Comparison of ENCODE assay signal across 11 cellular contexts in the genomic region with DNA sequence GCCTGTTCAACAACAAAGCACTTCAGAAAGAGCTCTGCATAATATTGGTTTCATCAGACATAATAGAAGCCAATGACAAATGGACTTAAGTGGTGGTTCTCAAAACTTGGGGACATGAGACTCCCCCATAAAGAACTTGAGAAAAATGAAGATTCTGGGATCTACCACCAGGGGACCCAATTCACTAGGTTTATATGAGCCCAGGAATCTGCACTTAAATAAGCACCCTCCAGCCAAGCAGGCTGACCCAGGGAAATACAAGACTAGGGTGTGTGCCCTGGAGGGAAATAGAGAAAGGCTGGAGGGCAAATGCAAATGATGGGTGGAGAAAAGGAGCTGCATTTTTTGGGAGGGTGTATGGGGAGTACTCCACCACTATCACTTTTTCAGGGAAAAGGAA. TPM values are rescaled to one million over a fixed set of nuclear protein-coding genes. Genes with fewer than 3 reads are reported as not detected.
DNase-seq lines count a peak whose midpoint lies in the region; ATAC-seq and TF ChIP-seq lines count a peak whose summit lies in the region.
"Had no signal": no experiment of that assay in that cellular context is flagged by ENCODE, and none has a peak within 500 bp of the region (broad histone marks: within the 10 kb centered on the region; RNA-seq: fewer than 3 reads in every experiment).

No MANE protein-coding gene starts in this region.

- no peaks in the 10 kb centered on the region for H3K36me3 Mint-ChIP-seq in activated CD8-positive, alpha-beta T cell treated with anti-CD3 and anti-CD28 coated beads for 36 hours (ENCODE audit: low read depth)
- H3K36me3 Mint-ChIP-seq in activated CD8-positive, alpha-beta T cell treated with anti-CD3 and anti-CD28 coated beads, Interleukin-2, amount 10 ng/mL, durations not matched to agents 7 days and 5 days (ENCODE audit: low read depth), result no peaks in the 10 kb centered on the region

- no peak overlapping the region for H3K4me3 ChIP-seq in fibroblast of the aortic adventitia (ENCODE audit: low read depth, low read length)
- H3K4me3 ChIP-seq in sigmoid colon, result no peak overlapping the region
- no peak overlapping the region for H3K4me3 ChIP-seq in heart right ventricle
- H3K4me3 ChIP-seq: BLaER1 treated with 17β-estradiol and CSF1 and Interleukin-3, amounts not matched to agents 10 nM and 100 nM; lower lobe of right lung had no signal

- peak; percentile 24 for TF ChIP-seq CTCF in activated CD8-positive, alpha-beta T cell treated with anti-CD3 and anti-CD28 coated beads for 36 hours (IDR thresholded peaks at IDR 0.05)
- peak; percentile 44 for TF ChIP-seq CTCF in fibroblast of the aortic adventitia (IDR thresholded peaks at IDR 0.05; ENCODE audit: insufficient read depth, low read length)
- no peak for TF ChIP-seq CTCF in sigmoid colon (IDR thresholded peaks at IDR 0.05)
- TF ChIP-seq CTCF in heart right ventricle (IDR thresholded peaks at IDR 0.05), result peak in 3 of 9 donors; percentile 10 to 34 (median 16)

- no peak overlapping the region for H3K27ac ChIP-seq in sigmoid colon
- no peak overlapping the region for H3K27ac ChIP-seq in heart right ventricle
- H3K27ac ChIP-seq: BLaER1 treated with 17β-estradiol and CSF1 and Interleukin-3, amounts not matched to agents 10 nM and 100 nM; lower lobe of right lung had no signal

- peaks cover 4% of the 10 kb centered on the region for H3K27me3 Mint-ChIP-seq in activated CD8-positive, alpha-beta T cell treated with anti-CD3 and anti-CD28 coated beads for 36 hours
- H3K27me3 Mint-ChIP-seq in activated CD8-positive, alpha-beta T cell treated with anti-CD3 and anti-CD28 coated beads, Interleukin-2, amount 10 ng/mL, durations not matched to agents 7 days and 5 days (ENCODE audit: low read depth), result peaks cover 2% of the 10 kb centered on the region

- no peak for ATAC-seq in activated CD8-positive, alpha-beta T cell treated with anti-CD3 and anti-CD28 coated beads for 36 hours
- no peak for ATAC-seq in activated CD8-positive, alpha-beta T cell treated with anti-CD3 and anti-CD28 coated beads, Interleukin-2, amount 10 ng/mL, durations not matched to agents 7 days and 5 days
- ATAC-seq in GM21717 (IDR thresholded peaks at IDR 0.05; ENCODE audit: unreplicated experiment) (no peak), heart right ventricle (no peak)
- ATAC-seq: lower lobe of right lung had no signal

- no peak for TF ChIP-seq EP300 in sigmoid colon (IDR thresholded peaks at IDR 0.05)

- CTCF ChIA-PET in activated CD8-positive, alpha-beta T cell treated with anti-CD3 and anti-CD28 coated beads for 36 hours (lab: Charles Lee), result interaction anchor here (1.0 kb wide), 1 partner anchor 84 kb away, joined by 4 read pairs; no protein-coding TSS in a partner anchor
- CTCF ChIA-PET in activated CD8-positive, alpha-beta T cell treated with anti-CD3 and anti-CD28 coated beads, Interleukin-2, amount 10 ng/mL, durations not matched to agents 7 days and 5 days (lab: Charles Lee), result no interaction called here

- no peaks in the 10 kb centered on the region for H3K4me1 ChIP-seq in sigmoid colon
- no peaks in the 10 kb centered on the region for H3K4me1 ChIP-seq in heart right ventricle
- H3K4me1 ChIP-seq: BLaER1 treated with 17β-estradiol and CSF1 and Interleukin-3, amounts not matched to agents 10 nM and 100 nM; lower lobe of right lung had no signal

- intact Hi-C loops in activated CD8-positive, alpha-beta T cell treated with anti-CD3 and anti-CD28 coated beads for 36 hours (cut with micrococcal nuclease), result no loop called here
- intact Hi-C loops in sigmoid colon (cut with DNase I) (no loop called here), heart right ventricle (cut with DNase I) (no loop called here)

- no peaks in the 10 kb centered on the region for H3K27me3 ChIP-seq in sigmoid colon
- H3K27me3 ChIP-seq in heart right ventricle, result no peaks in the 10 kb centered on the region
- H3K27me3 ChIP-seq: BLaER1 treated with 17β-estradiol and CSF1 and Interleukin-3, amounts not matched to agents 10 nM and 100 nM had no signal

- H3K4me1 Mint-ChIP-seq in activated CD8-positive, alpha-beta T cell treated with anti-CD3 and anti-CD28 coated beads for 36 hours (ENCODE audit: low read depth), result no peaks in the 10 kb centered on the region
- H3K4me1 Mint-ChIP-seq in activated CD8-positive, alpha-beta T cell treated with anti-CD3 and anti-CD28 coated beads, Interleukin-2, amount 10 ng/mL, durations not matched to agents 7 days and 5 days (ENCODE audit: low read depth), result no peaks in the 10 kb centered on the region

- POLR2A ChIA-PET in activated CD8-positive, alpha-beta T cell treated with anti-CD3 and anti-CD28 coated beads for 36 hours (lab: Charles Lee), result interaction anchor here (0.6 kb wide), 1 partner anchor 903 kb away, joined by 3 read pairs; no protein-coding TSS in a partner anchor
- POLR2A ChIA-PET in activated CD8-positive, alpha-beta T cell treated with anti-CD3 and anti-CD28 coated beads, Interleukin-2, amount 10 ng/mL, durations not matched to agents 7 days and 5 days (lab: Charles Lee), result no interaction called here

- H3K27ac Mint-ChIP-seq in activated CD8-positive, alpha-beta T cell treated with anti-CD3 and anti-CD28 coated beads for 36 hours, result no peak overlapping the region
- no peak overlapping the region for H3K27ac Mint-ChIP-seq in activated CD8-positive, alpha-beta T cell treated with anti-CD3 and anti-CD28 coated beads, Interleukin-2, amount 10 ng/mL, durations not matched to agents 7 days and 5 days

- TF ChIP-seq POLR2A in sigmoid colon (IDR thresholded peaks at IDR 0.05), result no peak

- no peaks in the 10 kb centered on the region for H3K9me3 ChIP-seq in sigmoid colon
- no peaks in the 10 kb centered on the region for H3K9me3 ChIP-seq in heart right ventricle
- H3K9me3 ChIP-seq: BLaER1 treated with 17β-estradiol and CSF1 and Interleukin-3, amounts not matched to agents 10 nM and 100 nM; lower lobe of right lung had no signal

- H3K9me3 Mint-ChIP-seq in activated CD8-positive, alpha-beta T cell treated with anti-CD3 and anti-CD28 coated beads for 36 hours, result no peaks in the 10 kb centered on the region
- no peaks in the 10 kb centered on the region for H3K9me3 Mint-ChIP-seq in activated CD8-positive, alpha-beta T cell treated with anti-CD3 and anti-CD28 coated beads, Interleukin-2, amount 10 ng/mL, durations not matched to agents 7 days and 5 days (ENCODE audit: insufficient read depth)

- no peak for DNase-seq in activated CD8-positive, alpha-beta T cell treated with anti-CD3 and anti-CD28 coated beads for 36 hours
- DNase-seq in activated CD8-positive, alpha-beta T cell treated with anti-CD3 and anti-CD28 coated beads, Interleukin-2, amount 10 ng/mL, durations not matched to agents 7 days and 5 days, result no peak
- peak; percentile 34 for DNase-seq in RKO (ENCODE audit: low spot score)
- peak; percentile 41 for DNase-seq in fibroblast of the aortic adventitia (ENCODE audit: low read depth)
- DNase-seq in activated gamma-delta T cell treated with Interleukin-2 at 50 U/mL for 16 hours, result no peak
- no peak for DNase-seq in sigmoid colon
- no peak for DNase-seq in heart right ventricle
- DNase-seq: activated CD4-positive, alpha-beta T cell treated with anti-CD3 and anti-CD28 coated beads, Interleukin-2, amount 50 U/mL, for 1 hour; lower lobe of right lung had no signal

- H3K4me3 Mint-ChIP-seq in activated CD8-positive, alpha-beta T cell treated with anti-CD3 and anti-CD28 coated beads for 36 hours, result no peak overlapping the region
- H3K4me3 Mint-ChIP-seq in activated CD8-positive, alpha-beta T cell treated with anti-CD3 and anti-CD28 coated beads, Interleukin-2, amount 10 ng/mL, durations not matched to agents 7 days and 5 days, result no peak overlapping the region

- H3K36me3 ChIP-seq in sigmoid colon, result no peaks in the 10 kb centered on the region
- H3K36me3 ChIP-seq in heart right ventricle, result no peaks in the 10 kb centered on the region
- H3K36me3 ChIP-seq: BLaER1 treated with 17β-estradiol and CSF1 and Interleukin-3, amounts not matched to agents 10 nM and 100 nM; lower lobe of right lung had no signal

RNA-seq across cellular contexts. Expression of a gene that starts 52.5 kb away (rescaled TPM):
- under 1 TPM in 1 of 2 experiments, not detected in 1; 0.14 TPM for total RNA-seq in activated CD8-positive, alpha-beta T cell treated with anti-CD3 and anti-CD28 coated beads for 36 hours
- not detected for total RNA-seq in activated CD8-positive, alpha-beta T cell treated with anti-CD3 and anti-CD28 coated beads, Interleukin-2, amount 10 ng/mL, durations not matched to agents 7 days and 5 days
- total RNA-seq in fibroblast of the aortic adventitia (ENCODE audit: low replicate concordance) (2.3 and 12.7 TPM in 2 replicates), sigmoid colon (1 to 10 TPM in 3 of 4 donors, under 1 TPM in 1; 0.95 to 5.8 (median 2.2) TPM), heart right ventricle (1 to 10 TPM in 4 of 10 donors, under 1 TPM in 6; 0.42 to 2.3 (median 0.89) TPM)
- polyA plus RNA-seq in sigmoid colon (10 to 100 TPM; 28.2 to 43.7 (median 34.2) TPM), heart right ventricle (under 1 TPM; 0.29 to 0.59 TPM)

Comparison
In these comparisons a context has a peak if more than half of its experiments do, and no peak if none do; other contexts are left out.
1. DNase-seq: peak in RKO (single experiment) and fibroblast of the aortic adventitia (single experiment); none in activated CD8-positive, alpha-beta T cell treated with anti-CD3 and anti-CD28 coated beads for 36 hours (single experiment), activated CD8-positive, alpha-beta T cell treated with anti-CD3 and anti-CD28 coated beads, Interleukin-2, amount 10 ng/mL, durations not matched to agents 7 days and 5 days (single experiment), activated gamma-delta T cell treated with Interleukin-2 at 50 U/mL for 16 hours (single experiment), sigmoid colon (single experiment) and heart right ventricle (0 of 2).
2. CTCF ChIP-seq: peak in activated CD8-positive, alpha-beta T cell treated with anti-CD3 and anti-CD28 coated beads for 36 hours (single experiment) and fibroblast of the aortic adventitia (single experiment); none in sigmoid colon (0 of 4).